18 cellular contexts compared by ENCODE assay signal in the genomic region with DNA sequence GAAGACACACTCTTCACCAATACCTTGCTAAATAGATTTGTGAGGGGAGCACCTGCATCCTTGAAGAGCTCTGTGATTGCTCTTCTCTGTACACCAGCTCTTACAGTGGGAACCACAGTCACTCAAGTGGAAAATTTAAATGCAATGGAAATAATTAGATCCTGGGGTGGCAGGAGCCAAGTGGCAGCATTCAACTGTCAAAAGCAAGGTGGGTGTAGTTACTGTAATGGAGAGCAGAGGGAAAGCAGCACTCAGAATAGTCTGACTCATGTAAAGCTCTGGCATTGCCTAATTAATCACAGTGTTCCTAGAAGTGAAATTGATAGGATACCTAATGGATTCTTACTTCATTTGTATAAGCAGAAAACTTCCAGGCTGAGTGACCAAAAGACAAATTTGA.
A peak's percentile ranks its signal among the peaks of the same experiment; 100 is the strongest.
DNase-seq lines count a peak whose midpoint lies in the region; ATAC-seq and TF ChIP-seq lines count a peak whose summit lies in the region.
"Had no signal": no experiment of that assay in that cellular context is flagged by ENCODE, and none has a peak within 500 bp of the region (broad histone marks: within the 10 kb centered on the region; RNA-seq: fewer than 3 reads in every experiment).

No MANE protein-coding gene starts in this region.

- H3K27me3 ChIP-seq in A673 (replicated peaks; ENCODE audit: insufficient read depth, low read depth, low read length, poor library complexity), result no peaks in the 10 kb centered on the region
- H3K27me3 ChIP-seq: gastrocnemius medialis, neutrophil had no signal

- intact Hi-C loops in A673 (cut with micrococcal nuclease; ENCODE audit: unreplicated experiment), result no loop called here
- intact Hi-C loops in left colon (cut with DNase I, micrococcal nuclease), result no loop called here

- BruUV-seq in A673 (replicated peaks; lab: Mats Ljungman, UMichigan), result no TSS peak

- H3K4me1 ChIP-seq in A673 (ENCODE audit: insufficient read depth, low read length, poor library complexity, severe bottlenecking), result peaks cover 13% of the 10 kb centered on the region
- H3K4me1 ChIP-seq: gastrocnemius medialis had no signal

- TF ChIP-seq CTCF in A673 (conservative IDR thresholded peaks at IDR 0.05; ENCODE audit: low read depth, low read length) (no peak), epithelial cell of proximal tubule (conservative IDR thresholded peaks at IDR 0.05; ENCODE audit: low read depth, low read length) (no peak)

- in situ Hi-C loops in ACHN (cut with HindIII; ENCODE audit: low pct_ligation_motif_present, low pct_unique_long_range_greater_than_20kb, low sequenced_read_pairs), result no loop called here

- CTCF ChIA-PET in A673 (lab: Charles Lee), result interaction anchor here (0.7 kb wide), 1 partner anchor 84 kb away, joined by 3 read pairs; no protein-coding TSS in a partner anchor

- H3K9me3 ChIP-seq in A673 (ENCODE audit: low read depth, low read length, poor library complexity, severe bottlenecking), result no peaks in the 10 kb centered on the region
- H3K9me3 ChIP-seq: gastrocnemius medialis, neutrophil, thoracic aorta had no signal

- ATAC-seq in HG03025 (IDR thresholded peaks at IDR 0.05; ENCODE audit: low FRiP score, unreplicated experiment), result no peak
- ATAC-seq in left colon, result no peak
- ATAC-seq in GM18909 (IDR thresholded peaks at IDR 0.05; ENCODE audit: poor library complexity, unreplicated experiment), result no peak
- ATAC-seq: gastrocnemius medialis, sciatic nerve had no signal

- POLR2A ChIA-PET in A673 (lab: Charles Lee; ENCODE audit: low non-redundant PET), result no interaction called here

- DNase-seq in A673 (ENCODE audit: low spot score) (peak; percentile 58), NCI-H1092 treated with DMSO at 0.1 percent for 48 hours (lab: John Stamatoyannopoulos, UW) (peak; percentile 59), NCI-H446 (lab: John Stamatoyannopoulos, UW) (peak; percentile 37 to 44), epithelial cell of proximal tubule (ENCODE audit: low read depth) (peak; percentile 3), left colon (no peak), ACHN (no peak)
- DNase-seq: activated CD4-positive, alpha-beta T cell treated with anti-CD3 and anti-CD28 coated beads, Interleukin-2, amount 10 ng/mL, durations not matched to agents 7 days and 5 days; DMS53; gastrocnemius medialis; H7; SIG-M5; stimulated activated CD4-positive, alpha-beta T cell treated with anti-CD3 and anti-CD28 coated beads, Interleukin-2, amount 100 ng/mL, for 48 hours; stimulated activated CD8-positive, alpha-beta memory T cell treated with anti-CD3 and anti-CD28 coated beads, Interleukin-4, amount 100 ng/mL, for 48 hours had no signal

- no peak overlapping the region for H3K4me3 ChIP-seq in A673 (ENCODE audit: low read depth, low read length, poor library complexity, severe bottlenecking)
- H3K4me3 ChIP-seq in epithelial cell of proximal tubule (ENCODE audit: low read depth, low read length), result no peak overlapping the region
- H3K4me3 ChIP-seq: gastrocnemius medialis, thoracic aorta had no signal

- no peak overlapping the region for H3K27ac ChIP-seq in A673 (ENCODE audit: low read depth, low read length, poor library complexity, severe bottlenecking)
- H3K27ac ChIP-seq: gastrocnemius medialis, neutrophil, thoracic aorta had no signal

- no peaks in the 10 kb centered on the region for H3K36me3 ChIP-seq in A673 (ENCODE audit: insufficient read depth, low read length, poor library complexity, severe bottlenecking)
- H3K36me3 ChIP-seq: gastrocnemius medialis, neutrophil, thoracic aorta had no signal

Comparison
In these comparisons a context has a peak if more than half of its experiments do, and no peak if none do; other contexts are left out.
1. DNase-seq: peak in A673 (single experiment), NCI-H1092 treated with DMSO at 0.1 percent for 48 hours (single experiment), NCI-H446 (2 of 2) and epithelial cell of proximal tubule (single experiment); none in left colon (0 of 2) and ACHN (single experiment).